In genomic region chr16:69754469-69755310, GRCh38 we compare ENCODE assay signal across 8 cellular contexts. TPM values are rescaled to one million over a fixed set of nuclear protein-coding genes. Genes with fewer than 3 reads are reported as not detected.
DNase-seq lines count a peak whose midpoint lies in the region; ATAC-seq lines count a peak whose summit lies in the region.

Gene NOB1, minus strand, starts transcription at chr16:69754926. Its CDS starts 16 bp downstream, at chr16:69754910.

- H3K27me3 ChIP-seq in effector memory CD4-positive, alpha-beta T cell (replicated peaks; ENCODE audit: control insufficient read depth, insufficient read depth, low read length, poor library complexity, severe bottlenecking), result no peaks in the 10 kb centered on the region

- no peaks in the 10 kb centered on the region for H3K27me3 Mint-ChIP-seq in memory B cell

- H3K4me3 ChIP-seq in effector memory CD4-positive, alpha-beta T cell (ENCODE audit: insufficient read depth, low read depth, low read length, poor library complexity, severe bottlenecking), result peak within 1 kb of the TSS; percentile 99

- H3K27ac ChIP-seq in effector memory CD4-positive, alpha-beta T cell (ENCODE audit: insufficient read depth, low read length, poor library complexity, severe bottlenecking), result peak within 1 kb of the TSS; percentile 90

- H3K4me3 Mint-ChIP-seq in memory B cell, result peak within 1 kb of the TSS; percentile 99

- peaks cover 19% of the 10 kb centered on the region for H3K36me3 ChIP-seq in effector memory CD4-positive, alpha-beta T cell (ENCODE audit: control insufficient read depth, insufficient read depth, low read length)

- no peaks in the 10 kb centered on the region for H3K9me3 ChIP-seq in effector memory CD4-positive, alpha-beta T cell (ENCODE audit: control insufficient read depth, low read length)

- POLR2A ChIA-PET in activated CD8-positive, alpha-beta memory T cell treated with anti-CD3 and anti-CD28 coated beads for 36 hours (lab: Charles Lee), result interaction anchor here (0.6 to 1.5 kb wide), 4 partner anchors 8 to 589 kb away, joined by 3 to 6 read pairs (median 5); partner anchors contain the start of genes NQO1 and WWP2

- H3K27ac Mint-ChIP-seq in memory B cell, result peak within 1 kb of the TSS; percentile 96

- H3K4me1 ChIP-seq in effector memory CD4-positive, alpha-beta T cell (ENCODE audit: control insufficient read depth, insufficient read depth, low read length, poor library complexity, severe bottlenecking), result peaks cover 12% of the 10 kb centered on the region

- H3K9me3 Mint-ChIP-seq in memory B cell, result no peaks in the 10 kb centered on the region

- H3K4me1 Mint-ChIP-seq in memory B cell, result peaks cover 15% of the 10 kb centered on the region

- peak; percentile 95 for DNase-seq in COR-L47 (lab: John Stamatoyannopoulos, UW)
- peak; percentile 99 for DNase-seq in HT-29 (ENCODE audit: low spot score)
- peak; percentile 92 for DNase-seq in NK-92 treated with Interleukin-12 subunit alpha and Interleukin-12 subunit beta, amount 100 ng/mL, for 24 hours (lab: John Stamatoyannopoulos, UW)
- peak; percentile 95 to 98 (median 97) for DNase-seq in effector memory CD4-positive, alpha-beta T cell
- DNase-seq in memory B cell (ENCODE audit: low spot score in 2 of 2), result peak; percentile 94 to 97
- DNase-seq in stimulated activated CD8-positive, alpha-beta memory T cell treated with anti-CD3 and anti-CD28 coated beads, Interleukin-12 subunit alpha, Interleukin-12 subunit beta, amount 100 ng/mL, for 24 hours (ENCODE audit: extremely low read depth), result peak; percentile 89

- CTCF ChIA-PET in activated CD8-positive, alpha-beta memory T cell treated with anti-CD3 and anti-CD28 coated beads for 36 hours (lab: Charles Lee), result interaction anchor here (0.6 to 1.9 kb wide), 15 partner anchors 8 to 359 kb away, joined by 3 to 15 read pairs (median 6); partner anchors contain the start of genes NQO1 and WWP2

- peaks cover 6% of the 10 kb centered on the region for H3K36me3 Mint-ChIP-seq in memory B cell

- peak; percentile 92 for ATAC-seq in GM19468 (IDR thresholded peaks at IDR 0.05; ENCODE audit: extremely low read depth, unreplicated experiment)
- peak; percentile 96 for ATAC-seq in memory B cell (ENCODE audit: low read depth)

RNA-seq across cellular contexts. Expression of gene NOB1, which starts in this region (rescaled TPM):
- total RNA-seq in HT-29 (2014; rRNA removed; shearing (Covaris generic)), result 37.2 and 39.7 TPM in 2 replicates
- 100 to 1,000 TPM; 127 to 130 TPM for total RNA-seq in activated CD8-positive, alpha-beta memory T cell treated with anti-CD3 and anti-CD28 coated beads for 36 hours

Comparison
In these comparisons a context has a peak if more than half of its experiments do, and no peak if none do; other contexts are left out.
1. Peak in every context shown above with its lines: DNase-seq, ATAC-seq, H3K4me3 ChIP-seq and H3K27ac ChIP-seq.